In genomic region chr10:22436893-22437619, GRCh38 we compare ENCODE assay signal across 8 cellular contexts.
DNase-seq lines count a peak whose midpoint lies in the region; ATAC-seq and TF ChIP-seq lines count a peak whose summit lies in the region.

No MANE protein-coding gene starts in this region.

- peak; percentile 95 for DNase-seq in AG10803 (ENCODE audit: low read depth)
- peak; percentile 69 for DNase-seq in NCI-H510A treated with DMSO at 0.1 percent for 48 hours (lab: John Stamatoyannopoulos, UW)
- peak; percentile 91 for DNase-seq in activated CD8-positive, alpha-beta memory T cell treated with anti-CD3 and anti-CD28 coated beads, Interleukin-2, amount 10 ng/mL, durations not matched to agents 7 days and 5 days
- DNase-seq in mesendoderm: peak; percentile 96
- DNase-seq in stimulated activated CD8-positive, alpha-beta memory T cell treated with anti-CD3 and anti-CD28 coated beads, Interleukin-12 subunit alpha, Interleukin-12 subunit beta, amount 100 ng/mL, for 24 hours (ENCODE audit: extremely low read depth): peak; percentile 62

- no CpG with 5 or more reads among the region's 85 CpGs for WGBS in mesendoderm (ENCODE audit: extremely low coverage, insufficient coverage, low lambda C conversion rate)

- no peaks in the 10 kb centered on the region for H3K79me2 ChIP-seq in mesendoderm (ENCODE audit: control insufficient read depth, insufficient read depth, low read length)

- peaks cover 9% of the 10 kb centered on the region for H3K36me3 Mint-ChIP-seq in activated CD8-positive, alpha-beta memory T cell treated with anti-CD3 and anti-CD28 coated beads, Interleukin-2, amount 10 ng/mL, durations not matched to agents 7 days and 5 days

- no peaks in the 10 kb centered on the region for H3K9me3 ChIP-seq in endocrine pancreas (ENCODE audit: control insufficient read depth, low read length)

- peak overlapping the region; percentile 93 for H3K4me3 Mint-ChIP-seq in activated CD8-positive, alpha-beta memory T cell treated with anti-CD3 and anti-CD28 coated beads, Interleukin-2, amount 10 ng/mL, durations not matched to agents 7 days and 5 days

- H3K4me2 ChIP-seq in mesendoderm (ENCODE audit: low read length): peak overlapping the region; percentile 43

- no peak overlapping the region for H2AK5ac ChIP-seq in mesendoderm (ENCODE audit: low read length)

- no peaks in the 10 kb centered on the region for H3K79me1 ChIP-seq in mesendoderm (ENCODE audit: low read length)

- CTCF ChIA-PET in activated CD8-positive, alpha-beta memory T cell treated with anti-CD3 and anti-CD28 coated beads, Interleukin-2, amount 10 ng/mL, durations not matched to agents 7 days and 5 days (lab: Charles Lee): interaction anchor here (1.0 to 2.8 kb wide), 8 partner anchors 10 to 434 kb away, joined by 3 to 9 read pairs (median 4); partner anchors contain the start of genes COMMD3 and DNAJC1

- TF ChIP-seq CTCF in AG10803 (conservative IDR thresholded peaks at IDR 0.05; ENCODE audit: low read length): no peak; the same call in 1 of the 2 replicates

- H3K27me3 Mint-ChIP-seq in activated CD8-positive, alpha-beta memory T cell treated with anti-CD3 and anti-CD28 coated beads, Interleukin-2, amount 10 ng/mL, durations not matched to agents 7 days and 5 days: peaks cover 3% of the 10 kb centered on the region

- peak overlapping the region; percentile 97 for H3K27ac Mint-ChIP-seq in activated CD8-positive, alpha-beta memory T cell treated with anti-CD3 and anti-CD28 coated beads, Interleukin-2, amount 10 ng/mL, durations not matched to agents 7 days and 5 days

- H3K4me3 ChIP-seq in AG10803 (ENCODE audit: low read length) (peak overlapping the region; percentile 78), endocrine pancreas (ENCODE audit: control insufficient read depth, insufficient read depth, low read length) (no peak overlapping the region), mesendoderm (ENCODE audit: low read length) (peak overlapping the region; percentile 5)

- ATAC-seq in GM18858 (IDR thresholded peaks at IDR 0.05; ENCODE audit: unreplicated experiment): peak; percentile 65
- peak; percentile 77 for ATAC-seq in HG03066 (IDR thresholded peaks at IDR 0.05; ENCODE audit: low read depth, unreplicated experiment)
- ATAC-seq in activated CD8-positive, alpha-beta memory T cell treated with anti-CD3 and anti-CD28 coated beads, Interleukin-2, amount 10 ng/mL, durations not matched to agents 7 days and 5 days: peak; percentile 91

- H3K9me3 Mint-ChIP-seq in activated CD8-positive, alpha-beta memory T cell treated with anti-CD3 and anti-CD28 coated beads, Interleukin-2, amount 10 ng/mL, durations not matched to agents 7 days and 5 days (ENCODE audit: low read depth): no peaks in the 10 kb centered on the region

- H4K8ac ChIP-seq in mesendoderm (ENCODE audit: low read depth, low read length): no peak overlapping the region

- peak overlapping the region; percentile 83 for H3K56ac ChIP-seq in mesendoderm (ENCODE audit: low read length)

- H2BK15ac ChIP-seq in mesendoderm (replicated peaks; ENCODE audit: low read depth): no peak overlapping the region

- H4K5ac ChIP-seq in mesendoderm (ENCODE audit: low read length): no peak overlapping the region

- H3K4me1 ChIP-seq in endocrine pancreas (ENCODE audit: control insufficient read depth, insufficient read depth, low read length): no peaks in the 10 kb centered on the region
- no peaks in the 10 kb centered on the region for H3K4me1 ChIP-seq in mesendoderm (ENCODE audit: control insufficient read depth, low read depth, low read length)

- no peak overlapping the region for H3K23ac ChIP-seq in mesendoderm (ENCODE audit: low read length)

- no peak overlapping the region for H3K27ac ChIP-seq in mesendoderm (ENCODE audit: low read depth, low read length)

- no peak overlapping the region for H2BK5ac ChIP-seq in mesendoderm (ENCODE audit: low read length)

- H3K18ac ChIP-seq in mesendoderm (ENCODE audit: low read length): peak overlapping the region; percentile 53

- H3K27me3 ChIP-seq in endocrine pancreas (ENCODE audit: control insufficient read depth, insufficient read depth, low read length) (no peaks in the 10 kb centered on the region), mesendoderm (ENCODE audit: insufficient read depth, low read length, poor library complexity) (peaks cover 17% of the 10 kb centered on the region)

- peaks cover 51% of the 10 kb centered on the region for H3K4me1 Mint-ChIP-seq in activated CD8-positive, alpha-beta memory T cell treated with anti-CD3 and anti-CD28 coated beads, Interleukin-2, amount 10 ng/mL, durations not matched to agents 7 days and 5 days

- no peak overlapping the region for H2BK120ac ChIP-seq in mesendoderm (ENCODE audit: low read depth, low read length)

- no peaks in the 10 kb centered on the region for H3K36me3 ChIP-seq in endocrine pancreas (ENCODE audit: control insufficient read depth, insufficient read depth, low read length)
- no peaks in the 10 kb centered on the region for H3K36me3 ChIP-seq in mesendoderm (ENCODE audit: control insufficient read depth, insufficient read depth, low read length)

- peak overlapping the region; percentile 91 for H3K9ac ChIP-seq in endocrine pancreas (ENCODE audit: control insufficient read depth, insufficient read depth, low read length)
- H3K9ac ChIP-seq in mesendoderm (ENCODE audit: low read length): peak overlapping the region; percentile 63

- H3K4ac ChIP-seq in mesendoderm (ENCODE audit: low read depth, low read length): no peak overlapping the region
